Comparison of ENCODE assay signal across 13 cellular contexts in the genomic region with DNA sequence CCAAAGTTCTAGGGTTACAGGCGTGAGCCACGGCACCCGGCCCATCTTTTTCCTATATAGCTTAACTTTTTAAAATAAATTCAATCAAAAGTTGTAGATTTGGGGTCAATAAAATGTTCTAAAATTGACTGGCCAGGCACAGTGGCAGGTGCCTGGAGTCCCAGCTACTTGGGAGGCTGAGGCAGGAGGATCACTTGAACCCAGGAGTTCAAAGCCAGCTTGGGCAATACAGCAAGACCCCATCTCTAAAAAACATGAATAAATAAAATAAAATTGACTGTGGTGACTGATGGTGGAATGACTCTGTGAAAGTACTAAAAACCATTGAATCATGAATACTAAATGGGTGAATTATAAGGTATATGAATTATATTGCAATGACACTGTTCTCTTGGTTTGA. TPM values are rescaled to one million over a fixed set of nuclear protein-coding genes. Genes with fewer than 3 reads are reported as not detected.
DNase-seq lines count a peak whose midpoint lies in the region; ATAC-seq, FAIRE-seq and TF ChIP-seq lines count a peak whose summit lies in the region.
"Had no signal": no experiment of that assay in that cellular context is flagged by ENCODE, and none has a peak within 500 bp of the region (broad histone marks: within the 10 kb centered on the region; RNA-seq: fewer than 3 reads in every experiment).

No MANE protein-coding gene starts in this region.

- peaks cover 0 to 42% (median 27%) of the 10 kb centered on the region in 9 donors for H3K4me1 ChIP-seq in heart right ventricle
- peaks cover 1% of the 10 kb centered on the region for H3K4me1 ChIP-seq in right cardiac atrium (ENCODE audit: control insufficient read depth, insufficient read depth, low read length)
- H3K4me1 ChIP-seq in psoas muscle: peaks cover 16% of the 10 kb centered on the region
- peaks cover 0 to 27% (median 9%) of the 10 kb centered on the region in 4 donors for H3K4me1 ChIP-seq in transverse colon

- in situ Hi-C loops in transverse colon (cut with MboI; ENCODE audit: low pct_ligation_motif_present in 1 of 4, low pct_unique_long_range_greater_than_20kb in 1 of 4, low sequenced_read_pairs in 3 of 4): no loop called here

- intact Hi-C loops in heart right ventricle (cut with DNase I) (no loop called here), right cardiac atrium (cut with DNase I) (no loop called here), psoas muscle (cut with DNase I) (no loop called here), transverse colon (cut with DNase I; ENCODE audit: low total_unique reads) (no loop called here)

- H3K4me3 ChIP-seq in heart right ventricle: peak overlapping the region in 1 of 10 donors; percentile 43
- H3K4me3 ChIP-seq in right cardiac atrium (ENCODE audit: low read length): no peak overlapping the region
- H3K4me3 ChIP-seq in psoas muscle: no peak overlapping the region
- H3K4me3 ChIP-seq in transverse colon: no peak overlapping the region
- H3K4me3 ChIP-seq: A549, MG63 had no signal

- TF ChIP-seq CTCF in heart right ventricle (IDR thresholded peaks at IDR 0.05) (no peak), psoas muscle (IDR thresholded peaks at IDR 0.05) (no peak), transverse colon (IDR thresholded peaks at IDR 0.05) (no peak)

- H3K27ac ChIP-seq in heart right ventricle: peak overlapping the region in 8 of 10 donors; percentile 41 to 87 (median 78)
- H3K27ac ChIP-seq in right cardiac atrium (ENCODE audit: low read length): no peak overlapping the region
- peak overlapping the region; percentile 95 for H3K27ac ChIP-seq in layer of hippocampus (ENCODE audit: low read depth, low read length)
- H3K27ac ChIP-seq in psoas muscle: peak overlapping the region; percentile 79
- H3K27ac ChIP-seq in transverse colon: peak overlapping the region in 3 of 4 donors; percentile 63 to 77 (median 72)

- 79 to 99% methylated on average over 3 of the region's 3 CpGs for WGBS in heart right ventricle, 2 donors
- 79% methylated on average over 3 of the region's 3 CpGs for WGBS in right cardiac atrium
- 61 to 91% (median 65%) methylated on average over 3 of the region's 3 CpGs for WGBS in psoas muscle, 3 donors
- WGBS in transverse colon (ENCODE audit: low coverage in 1 of 2), 2 donors: 97 to 99% methylated on average over 3 of the region's 3 CpGs

- H3K27me3 ChIP-seq in heart right ventricle: no peaks in the 10 kb centered on the region
- H3K27me3 ChIP-seq in right cardiac atrium (ENCODE audit: control insufficient read depth, insufficient read depth): no peaks in the 10 kb centered on the region
- H3K27me3 ChIP-seq in layer of hippocampus (ENCODE audit: control insufficient read depth, insufficient read depth, low read length): no peaks in the 10 kb centered on the region
- no peaks in the 10 kb centered on the region for H3K27me3 ChIP-seq in psoas muscle (ENCODE audit: insufficient read depth in 3 of 3, low read length in 2 of 3)
- H3K27me3 ChIP-seq in transverse colon: no peaks in the 10 kb centered on the region
- H3K27me3 ChIP-seq: MG63 had no signal

- H3K36me3 ChIP-seq in heart right ventricle: peaks cover 0 to 44% (median 16%) of the 10 kb centered on the region in 9 donors
- H3K36me3 ChIP-seq in psoas muscle (ENCODE audit: insufficient read depth in 1 of 2, low read depth in 1 of 2): peaks cover 3 to 41% of the 10 kb centered on the region in 2 donors
- H3K36me3 ChIP-seq in transverse colon: peaks cover 0 to 20% (median 3%) of the 10 kb centered on the region in 4 donors

- FAIRE-seq in GM12892 (lab: Jason Lieb, UNC): no peak
- FAIRE-seq: A549 had no signal

- ATAC-seq in heart right ventricle: no peak
- ATAC-seq in right cardiac atrium: no peak
- ATAC-seq in psoas muscle: no peak
- ATAC-seq: A549 had no signal

- H3K9me3 ChIP-seq in heart right ventricle (no peaks in the 10 kb centered on the region), right cardiac atrium (ENCODE audit: control insufficient read depth, low read length) (no peaks in the 10 kb centered on the region), psoas muscle (no peaks in the 10 kb centered on the region), transverse colon (no peaks in the 10 kb centered on the region)
- H3K9me3 ChIP-seq: A549, MG63 had no signal

- no peak for DNase-seq in heart right ventricle
- DNase-seq in right cardiac atrium: no peak
- no peak for DNase-seq in psoas muscle
- DNase-seq in transverse colon: no peak
- no peak for DNase-seq in amygdala (lab: John Stamatoyannopoulos, UW)
- DNase-seq in GM12892 (ENCODE audit: insufficient read length): no peak
- DNase-seq in ureter (ENCODE audit: low spot score): no peak
- DNase-seq: MG63, NCI-H1092 treated with DMSO at 0.1 percent for 48 hours, NCI-H187, NCI-H774 had no signal

- TF ChIP-seq POLR2A in transverse colon (IDR thresholded peaks at IDR 0.05): no peak
- no peak for TF ChIP-seq POLR2A in GM12892 (IDR thresholded peaks at IDR 0.05; ENCODE audit: low read depth, low read length)

- TF ChIP-seq EP300 in transverse colon (IDR thresholded peaks at IDR 0.05; ENCODE audit: low read depth): no peak

RNA-seq across cellular contexts. Expression of a gene that starts 20.8 kb away (rescaled TPM):
- total RNA-seq in heart right ventricle (10 to 100 TPM; 44.4 to 67.3 (median 51.5) TPM), right cardiac atrium (10 to 100 TPM; 37.4 to 55.8 (median 43.9) TPM), psoas muscle (100 to 1,000 TPM in 2 of 4 donors, 10 to 100 TPM in 2; 38.1 to 205 (median 82.3) TPM), transverse colon (10 to 100 TPM; 10.5 to 28.6 (median 14.4) TPM), ureter (25.0 TPM)
- polyA plus RNA-seq in heart right ventricle (10 to 100 TPM; 17.3 to 20.8 TPM), right cardiac atrium (21.8 TPM), psoas muscle (100 to 1,000 TPM in 1 of 3 donors, 10 to 100 TPM in 1, 1 to 10 TPM in 1; 6.2 to 262 (median 73.2) TPM)
- polyA plus RNA-seq in GM12892 (2012; ENCODE audit: missing spikeins): 110 TPM

RNA-seq across cellular contexts. Expression of a gene that starts 34.4 kb away (rescaled TPM):
- total RNA-seq in heart right ventricle: 1 to 10 TPM; 1.8 to 5.2 (median 4.0) TPM
- 10 to 100 TPM in 1 of 2 donors, 1 to 10 TPM in 1; 1.4 to 11.0 TPM for polyA plus RNA-seq in heart right ventricle
- 1 to 10 TPM; 1.9 to 4.1 (median 2.8) TPM for total RNA-seq in right cardiac atrium
- 2.7 TPM for polyA plus RNA-seq in right cardiac atrium
- total RNA-seq in psoas muscle: 1 to 10 TPM; 1.1 to 3.2 (median 2.3) TPM
- polyA plus RNA-seq in psoas muscle: 1 to 10 TPM in 2 of 3 donors, under 1 TPM in 1; 0.69 to 4.6 (median 3.7) TPM
- total RNA-seq in transverse colon: 10 to 100 TPM in 1 of 4 donors, 1 to 10 TPM in 2, under 1 TPM in 1; 1.00 to 25.1 (median 4.6) TPM
- 4.9 TPM for polyA plus RNA-seq in GM12892 (2012; ENCODE audit: missing spikeins)
- total RNA-seq in ureter: 2.5 TPM
